In the genomic region with DNA sequence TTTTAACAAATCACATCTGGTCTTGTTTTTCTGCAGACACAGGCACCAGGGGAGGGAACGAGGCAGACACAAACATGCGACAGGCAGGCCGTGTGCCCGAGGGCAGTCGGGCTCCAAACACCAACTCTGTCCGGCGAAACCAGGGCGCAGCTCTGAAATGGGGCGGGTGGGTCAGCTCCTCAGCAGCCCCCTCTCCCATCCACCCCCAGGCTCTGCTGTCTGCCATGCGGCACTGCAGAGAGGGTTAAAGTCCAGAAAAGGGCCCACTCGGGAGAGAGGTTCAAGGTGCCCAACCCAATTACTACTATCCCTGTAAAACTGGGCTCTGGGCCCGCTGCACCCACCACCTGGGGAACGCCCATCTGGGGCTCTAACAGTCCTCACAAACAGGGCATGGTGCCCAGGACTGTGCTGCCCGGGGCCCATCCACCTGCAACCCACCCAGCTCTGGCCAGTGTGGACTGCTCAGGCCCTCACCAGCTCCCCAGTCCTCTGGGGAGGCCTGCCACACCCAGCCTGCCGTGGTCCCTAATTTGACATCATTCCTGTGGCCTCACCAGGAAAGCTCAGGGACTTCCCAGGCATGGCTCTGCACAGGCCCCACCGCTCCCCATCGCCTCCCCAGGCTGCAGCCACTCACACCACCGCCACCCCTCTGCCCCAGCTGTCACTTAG, we compare ENCODE assay signal across 1 cellular context.
TF ChIP-seq lines count a peak whose summit lies in the region.

No MANE protein-coding gene starts in this region.

TF ChIP-seq in HepG2, 621 proteins besides CTCF, POLR2A, EP300 and RAD21:
- TF ChIP-seq, protein P1, sequence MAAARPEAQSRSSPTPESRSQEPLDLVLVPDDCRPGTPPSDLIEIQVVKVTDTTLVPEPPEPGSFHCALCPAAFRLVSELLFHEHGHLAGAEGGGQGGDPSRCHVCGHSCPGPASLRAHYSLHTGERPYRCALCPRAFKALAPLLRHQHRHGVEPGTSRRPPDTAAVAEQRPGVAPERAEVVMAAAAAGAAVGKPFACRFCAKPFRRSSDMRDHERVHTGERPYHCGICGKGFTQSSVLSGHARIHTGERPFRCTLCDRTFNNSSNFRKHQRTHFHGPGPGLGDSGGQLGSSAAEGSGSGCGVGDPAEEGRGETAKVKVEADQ (CRISPR knock-in tag; IDR thresholded peaks at IDR 0.05; ENCODE audit: borderline replicate concordance), result no peak
- TF ChIP-seq NKX3-1 (CRISPR knock-in tag; IDR thresholded peaks at IDR 0.05) (no peak), NFYB (CRISPR knock-in tag; IDR thresholded peaks at IDR 0.05) (no peak), ZNF878 (CRISPR knock-in tag; IDR thresholded peaks at IDR 0.05) (no peak), ZNF10 (CRISPR knock-in tag; IDR thresholded peaks at IDR 0.05; ENCODE audit: borderline replicate concordance, low read depth) (no peak), ZNF773 (CRISPR knock-in tag; IDR thresholded peaks at IDR 0.05; ENCODE audit: borderline replicate concordance) (no peak), RFX1 (IDR thresholded peaks at IDR 0.05) (no peak), HNRNPH1 (optimal IDR thresholded peaks at IDR 0.05; ENCODE audit: low read depth, low read length) (no peak), ZNF549 (CRISPR knock-in tag; IDR thresholded peaks at IDR 0.05) (no peak), HNRNPL (IDR thresholded peaks at IDR 0.05; ENCODE audit: low read depth, low read length) (no peak), SMARCE1 (IDR thresholded peaks at IDR 0.05; ENCODE audit: borderline replicate concordance) (no peak)
- TF ChIP-seq, protein P2, sequence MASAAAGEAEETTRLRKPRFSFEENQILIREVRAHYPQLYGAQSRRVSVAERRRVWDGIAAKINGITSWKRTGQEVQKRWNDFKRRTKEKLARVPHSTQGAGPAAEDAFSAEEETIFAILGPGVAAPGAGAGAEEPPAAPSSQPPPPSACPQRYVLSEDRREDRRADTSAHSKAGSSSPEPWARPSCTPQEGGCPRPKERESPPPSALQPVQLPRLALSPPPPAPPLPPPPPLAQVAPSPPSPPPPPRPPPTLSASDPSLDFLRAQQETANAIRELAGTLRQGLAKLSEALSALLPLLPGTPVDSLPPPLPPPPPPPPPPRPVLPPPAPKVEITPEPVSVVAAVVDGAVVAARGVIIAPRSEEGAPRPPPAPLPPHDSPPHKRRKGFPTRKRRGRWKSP (CRISPR knock-in tag; IDR thresholded peaks at IDR 0.05), result no peak
- TF ChIP-seq, protein P3, sequence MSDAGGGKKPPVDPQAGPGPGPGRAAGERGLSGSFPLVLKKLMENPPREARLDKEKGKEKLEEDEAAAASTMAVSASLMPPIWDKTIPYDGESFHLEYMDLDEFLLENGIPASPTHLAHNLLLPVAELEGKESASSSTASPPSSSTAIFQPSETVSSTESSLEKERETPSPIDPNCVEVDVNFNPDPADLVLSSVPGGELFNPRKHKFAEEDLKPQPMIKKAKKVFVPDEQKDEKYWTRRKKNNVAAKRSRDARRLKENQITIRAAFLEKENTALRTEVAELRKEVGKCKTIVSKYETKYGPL (CRISPR knock-in tag; IDR thresholded peaks at IDR 0.05), result no peak
- TF ChIP-seq, protein P4, sequence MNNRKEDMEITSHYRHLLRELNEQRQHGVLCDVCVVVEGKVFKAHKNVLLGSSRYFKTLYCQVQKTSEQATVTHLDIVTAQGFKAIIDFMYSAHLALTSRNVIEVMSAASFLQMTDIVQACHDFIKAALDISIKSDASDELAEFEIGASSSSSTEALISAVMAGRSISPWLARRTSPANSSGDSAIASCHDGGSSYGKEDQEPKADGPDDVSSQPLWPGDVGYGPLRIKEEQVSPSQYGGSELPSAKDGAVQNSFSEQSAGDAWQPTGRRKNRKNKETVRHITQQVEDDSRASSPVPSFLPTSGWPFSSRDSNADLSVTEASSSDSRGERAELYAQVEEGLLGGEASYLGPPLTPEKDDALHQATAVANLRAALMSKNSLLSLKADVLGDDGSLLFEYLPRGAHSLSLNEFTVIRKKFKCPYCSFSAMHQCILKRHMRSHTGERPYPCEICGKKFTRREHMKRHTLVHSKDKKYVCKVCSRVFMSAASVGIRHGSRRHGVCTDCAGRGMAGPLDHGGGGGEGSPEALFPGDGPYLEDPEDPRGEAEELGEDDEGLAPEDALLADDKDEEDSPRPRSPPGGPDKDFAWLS (CRISPR knock-in tag; IDR thresholded peaks at IDR 0.05; ENCODE audit: borderline replicate concordance), result no peak
- TF ChIP-seq, protein P5, sequence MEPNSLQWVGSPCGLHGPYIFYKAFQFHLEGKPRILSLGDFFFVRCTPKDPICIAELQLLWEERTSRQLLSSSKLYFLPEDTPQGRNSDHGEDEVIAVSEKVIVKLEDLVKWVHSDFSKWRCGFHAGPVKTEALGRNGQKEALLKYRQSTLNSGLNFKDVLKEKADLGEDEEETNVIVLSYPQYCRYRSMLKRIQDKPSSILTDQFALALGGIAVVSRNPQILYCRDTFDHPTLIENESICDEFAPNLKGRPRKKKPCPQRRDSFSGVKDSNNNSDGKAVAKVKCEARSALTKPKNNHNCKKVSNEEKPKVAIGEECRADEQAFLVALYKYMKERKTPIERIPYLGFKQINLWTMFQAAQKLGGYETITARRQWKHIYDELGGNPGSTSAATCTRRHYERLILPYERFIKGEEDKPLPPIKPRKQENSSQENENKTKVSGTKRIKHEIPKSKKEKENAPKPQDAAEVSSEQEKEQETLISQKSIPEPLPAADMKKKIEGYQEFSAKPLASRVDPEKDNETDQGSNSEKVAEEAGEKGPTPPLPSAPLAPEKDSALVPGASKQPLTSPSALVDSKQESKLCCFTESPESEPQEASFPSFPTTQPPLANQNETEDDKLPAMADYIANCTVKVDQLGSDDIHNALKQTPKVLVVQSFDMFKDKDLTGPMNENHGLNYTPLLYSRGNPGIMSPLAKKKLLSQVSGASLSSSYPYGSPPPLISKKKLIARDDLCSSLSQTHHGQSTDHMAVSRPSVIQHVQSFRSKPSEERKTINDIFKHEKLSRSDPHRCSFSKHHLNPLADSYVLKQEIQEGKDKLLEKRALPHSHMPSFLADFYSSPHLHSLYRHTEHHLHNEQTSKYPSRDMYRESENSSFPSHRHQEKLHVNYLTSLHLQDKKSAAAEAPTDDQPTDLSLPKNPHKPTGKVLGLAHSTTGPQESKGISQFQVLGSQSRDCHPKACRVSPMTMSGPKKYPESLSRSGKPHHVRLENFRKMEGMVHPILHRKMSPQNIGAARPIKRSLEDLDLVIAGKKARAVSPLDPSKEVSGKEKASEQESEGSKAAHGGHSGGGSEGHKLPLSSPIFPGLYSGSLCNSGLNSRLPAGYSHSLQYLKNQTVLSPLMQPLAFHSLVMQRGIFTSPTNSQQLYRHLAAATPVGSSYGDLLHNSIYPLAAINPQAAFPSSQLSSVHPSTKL (CRISPR knock-in tag; IDR thresholded peaks at IDR 0.05), result no peak
